In genomic region chr13:100848304-100848703, GRCh38 we compare ENCODE assay signal across 1 cellular context.
TF ChIP-seq lines count a peak whose summit lies in the region.

No MANE protein-coding gene starts in this region.

TF ChIP-seq in GM23338, 12 proteins besides CTCF, POLR2A, EP300 and RAD21 (continued from another document):
- no peak for TF ChIP-seq REST (IDR thresholded peaks at IDR 0.05; ENCODE audit: unreplicated experiment)
- TF ChIP-seq EZH2phosphoT487 (IDR thresholded peaks at IDR 0.05; ENCODE audit: unreplicated experiment), result no peak
- TF ChIP-seq POLR2AphosphoS5 (IDR thresholded peaks at IDR 0.05; ENCODE audit: low read depth), result no peak
- TF ChIP-seq ETS1 (IDR thresholded peaks at IDR 0.05), result no peak
- TF ChIP-seq NANOG (IDR thresholded peaks at IDR 0.05; ENCODE audit: borderline replicate concordance), result no peak
- no peak for TF ChIP-seq ZNF462 (CRISPR knock-in tag; IDR thresholded peaks at IDR 0.05)
- no peak for TF ChIP-seq JUNB (IDR thresholded peaks at IDR 0.05; ENCODE audit: unreplicated experiment)
- no peak for TF ChIP-seq ZNF114 (CRISPR knock-in tag; IDR thresholded peaks at IDR 0.05)
- TF ChIP-seq STAT1 (IDR thresholded peaks at IDR 0.05; ENCODE audit: unreplicated experiment), result no peak
- no peak for TF ChIP-seq CREB1 (CRISPR knock-in tag; IDR thresholded peaks at IDR 0.05; ENCODE audit: low read depth)
- no peak for TF ChIP-seq EZH2 (IDR thresholded peaks at IDR 0.05; ENCODE audit: low read depth, unreplicated experiment)
